In the genomic region with DNA sequence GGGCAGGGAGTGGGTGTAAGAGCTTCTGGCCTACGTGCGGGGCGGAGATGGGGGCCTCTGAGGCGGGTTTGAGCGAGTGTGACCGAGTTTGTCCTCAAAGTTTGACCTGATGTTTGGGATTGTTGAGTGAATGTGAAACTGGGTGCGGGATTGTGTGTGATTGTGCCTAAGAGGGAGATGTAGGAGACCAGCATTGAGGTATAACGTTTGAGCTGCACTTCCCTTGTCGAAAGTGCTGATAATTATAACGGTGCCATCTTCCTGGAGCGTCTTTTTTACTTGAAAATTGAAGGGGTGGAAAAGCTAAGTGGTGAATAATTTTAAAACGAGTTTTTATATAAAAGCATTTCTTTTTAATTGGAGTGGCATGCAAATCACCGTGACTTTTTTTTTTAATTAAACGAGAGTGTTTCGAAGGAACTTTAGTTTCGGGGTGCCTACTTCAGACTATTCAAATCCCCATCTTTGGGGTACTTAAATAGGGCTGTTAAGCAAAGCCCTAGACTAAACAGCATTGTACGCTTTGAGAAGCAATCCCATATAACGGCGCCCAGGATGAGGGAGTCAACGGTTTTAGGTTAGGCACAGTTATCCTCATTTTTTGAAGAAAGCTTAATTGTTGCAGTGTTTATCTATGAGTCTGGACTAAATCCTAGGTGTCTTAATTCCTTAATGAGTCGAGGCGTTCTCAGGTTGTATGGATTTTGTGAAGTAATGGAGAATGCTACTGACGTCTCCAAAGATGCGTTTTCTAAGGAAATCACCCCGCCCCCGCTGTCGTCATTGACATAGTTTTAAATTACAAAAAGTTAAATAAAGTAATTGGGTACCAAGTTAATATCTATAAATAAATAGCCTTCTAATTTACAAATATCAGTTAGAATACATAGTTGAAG, we compare ENCODE assay signal across 1 cellular context.
TF ChIP-seq lines count a peak whose summit lies in the region.

No MANE protein-coding gene starts in this region.

TF ChIP-seq in K562, 482 proteins besides CTCF, POLR2A, EP300 and RAD21 (continued from another document):
- TF ChIP-seq, protein P1, sequence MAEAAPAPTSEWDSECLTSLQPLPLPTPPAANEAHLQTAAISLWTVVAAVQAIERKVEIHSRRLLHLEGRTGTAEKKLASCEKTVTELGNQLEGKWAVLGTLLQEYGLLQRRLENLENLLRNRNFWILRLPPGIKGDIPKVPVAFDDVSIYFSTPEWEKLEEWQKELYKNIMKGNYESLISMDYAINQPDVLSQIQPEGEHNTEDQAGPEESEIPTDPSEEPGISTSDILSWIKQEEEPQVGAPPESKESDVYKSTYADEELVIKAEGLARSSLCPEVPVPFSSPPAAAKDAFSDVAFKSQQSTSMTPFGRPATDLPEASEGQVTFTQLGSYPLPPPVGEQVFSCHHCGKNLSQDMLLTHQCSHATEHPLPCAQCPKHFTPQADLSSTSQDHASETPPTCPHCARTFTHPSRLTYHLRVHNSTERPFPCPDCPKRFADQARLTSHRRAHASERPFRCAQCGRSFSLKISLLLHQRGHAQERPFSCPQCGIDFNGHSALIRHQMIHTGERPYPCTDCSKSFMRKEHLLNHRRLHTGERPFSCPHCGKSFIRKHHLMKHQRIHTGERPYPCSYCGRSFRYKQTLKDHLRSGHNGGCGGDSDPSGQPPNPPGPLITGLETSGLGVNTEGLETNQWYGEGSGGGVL (CRISPR knock-in tag; IDR thresholded peaks at IDR 0.05), result no peak
- TF ChIP-seq NCOA2 (IDR thresholded peaks at IDR 0.05; ENCODE audit: partially characterized antibody in 2 of 2), result no peak
- no peak for TF ChIP-seq RBM22 (IDR thresholded peaks at IDR 0.05; ENCODE audit: low read depth, low read length, poor library complexity, severe bottlenecking)
- TF ChIP-seq, protein P2, sequence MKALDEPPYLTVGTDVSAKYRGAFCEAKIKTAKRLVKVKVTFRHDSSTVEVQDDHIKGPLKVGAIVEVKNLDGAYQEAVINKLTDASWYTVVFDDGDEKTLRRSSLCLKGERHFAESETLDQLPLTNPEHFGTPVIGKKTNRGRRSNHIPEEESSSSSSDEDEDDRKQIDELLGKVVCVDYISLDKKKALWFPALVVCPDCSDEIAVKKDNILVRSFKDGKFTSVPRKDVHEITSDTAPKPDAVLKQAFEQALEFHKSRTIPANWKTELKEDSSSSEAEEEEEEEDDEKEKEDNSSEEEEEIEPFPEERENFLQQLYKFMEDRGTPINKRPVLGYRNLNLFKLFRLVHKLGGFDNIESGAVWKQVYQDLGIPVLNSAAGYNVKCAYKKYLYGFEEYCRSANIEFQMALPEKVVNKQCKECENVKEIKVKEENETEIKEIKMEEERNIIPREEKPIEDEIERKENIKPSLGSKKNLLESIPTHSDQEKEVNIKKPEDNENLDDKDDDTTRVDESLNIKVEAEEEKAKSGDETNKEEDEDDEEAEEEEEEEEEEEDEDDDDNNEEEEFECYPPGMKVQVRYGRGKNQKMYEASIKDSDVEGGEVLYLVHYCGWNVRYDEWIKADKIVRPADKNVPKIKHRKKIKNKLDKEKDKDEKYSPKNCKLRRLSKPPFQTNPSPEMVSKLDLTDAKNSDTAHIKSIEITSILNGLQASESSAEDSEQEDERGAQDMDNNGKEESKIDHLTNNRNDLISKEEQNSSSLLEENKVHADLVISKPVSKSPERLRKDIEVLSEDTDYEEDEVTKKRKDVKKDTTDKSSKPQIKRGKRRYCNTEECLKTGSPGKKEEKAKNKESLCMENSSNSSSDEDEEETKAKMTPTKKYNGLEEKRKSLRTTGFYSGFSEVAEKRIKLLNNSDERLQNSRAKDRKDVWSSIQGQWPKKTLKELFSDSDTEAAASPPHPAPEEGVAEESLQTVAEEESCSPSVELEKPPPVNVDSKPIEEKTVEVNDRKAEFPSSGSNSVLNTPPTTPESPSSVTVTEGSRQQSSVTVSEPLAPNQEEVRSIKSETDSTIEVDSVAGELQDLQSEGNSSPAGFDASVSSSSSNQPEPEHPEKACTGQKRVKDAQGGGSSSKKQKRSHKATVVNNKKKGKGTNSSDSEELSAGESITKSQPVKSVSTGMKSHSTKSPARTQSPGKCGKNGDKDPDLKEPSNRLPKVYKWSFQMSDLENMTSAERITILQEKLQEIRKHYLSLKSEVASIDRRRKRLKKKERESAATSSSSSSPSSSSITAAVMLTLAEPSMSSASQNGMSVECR (CRISPR knock-in tag; IDR thresholded peaks at IDR 0.05), result no peak; the same call in 1 of the 2 replicates
- TF ChIP-seq MBD2 (IDR thresholded peaks at IDR 0.05; ENCODE audit: borderline replicate concordance, low read depth), result no peak
- no peak for TF ChIP-seq MEF2D (tag; conservative IDR thresholded peaks at IDR 0.05; ENCODE audit: low read depth)
- TF ChIP-seq, protein P3, sequence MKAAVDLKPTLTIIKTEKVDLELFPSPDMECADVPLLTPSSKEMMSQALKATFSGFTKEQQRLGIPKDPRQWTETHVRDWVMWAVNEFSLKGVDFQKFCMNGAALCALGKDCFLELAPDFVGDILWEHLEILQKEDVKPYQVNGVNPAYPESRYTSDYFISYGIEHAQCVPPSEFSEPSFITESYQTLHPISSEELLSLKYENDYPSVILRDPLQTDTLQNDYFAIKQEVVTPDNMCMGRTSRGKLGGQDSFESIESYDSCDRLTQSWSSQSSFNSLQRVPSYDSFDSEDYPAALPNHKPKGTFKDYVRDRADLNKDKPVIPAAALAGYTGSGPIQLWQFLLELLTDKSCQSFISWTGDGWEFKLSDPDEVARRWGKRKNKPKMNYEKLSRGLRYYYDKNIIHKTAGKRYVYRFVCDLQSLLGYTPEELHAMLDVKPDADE (conservative IDR thresholded peaks at IDR 0.05; ENCODE audit: control insufficient read depth, low read depth, low read length), result no peak
